In genomic region chr14:20632448-20632830, GRCh38 we compare ENCODE assay signal across 8 cellular contexts. TPM values are rescaled to one million over a fixed set of nuclear protein-coding genes. Genes with fewer than 3 reads are reported as not detected.
DNase-seq lines count a peak whose midpoint lies in the region; ATAC-seq and TF ChIP-seq lines count a peak whose summit lies in the region.

No MANE protein-coding gene starts in this region.

- H3K4me1 ChIP-seq in H9 (ENCODE audit: insufficient read depth, low read length) = no peaks in the 10 kb centered on the region

- no peak overlapping the region for H2BK15ac ChIP-seq in H9 (ENCODE audit: low read depth, low read length)

- peaks cover 17 to 18% of the 10 kb centered on the region in 2 experiments for H3K4me1 Mint-ChIP-seq in H9

- no peak overlapping the region for H3K56ac ChIP-seq in H9 (ENCODE audit: insufficient read length, low read depth, low read length)

- peaks cover 4 to 8% of the 10 kb centered on the region in 2 experiments; a peak in 4 of 5 replicates for H3K9me3 Mint-ChIP-seq in H9

- no peak overlapping the region for H2AFZ ChIP-seq in H9 (ENCODE audit: low read length)

- no peaks in the 10 kb centered on the region for H3K79me2 ChIP-seq in H9 (ENCODE audit: insufficient read depth, low read length)

- H2BK120ac ChIP-seq in H9 (ENCODE audit: low read depth, low read length, poor library complexity, severe bottlenecking) = no peak overlapping the region

- H3K79me1 ChIP-seq in H9 (ENCODE audit: insufficient read depth, low read depth, low read length, poor library complexity, severe bottlenecking) = no peaks in the 10 kb centered on the region

- H2BK12ac ChIP-seq in H9 (ENCODE audit: insufficient read length, low read depth, low read length) = no peak overlapping the region

- H3K18ac ChIP-seq in H9 (ENCODE audit: insufficient read length, low read depth, low read length) = no peak overlapping the region

- H3K36me3 Mint-ChIP-seq in H9 (ENCODE audit: insufficient read depth in 1 of 3, low read depth in 3 of 3) = no peaks in the 10 kb centered on the region; a peak in 1 of 7 replicates

- H3K9ac ChIP-seq in H9 (ENCODE audit: extremely low read depth, insufficient read length, low read length) = no peak overlapping the region

- peaks cover 66% of the 10 kb centered on the region for H3K27me3 Mint-ChIP-seq in H9 (ENCODE audit: low read depth)

- H3K27ac ChIP-seq in H9 (ENCODE audit: insufficient read length, low read depth, low read length) = no peak overlapping the region

- no peak overlapping the region for H2AK5ac ChIP-seq in H9 (ENCODE audit: insufficient read length, low read length)

- H4K8ac ChIP-seq in H9 (replicated peaks; ENCODE audit: insufficient read length, low read depth, low read length) = no peak overlapping the region

- H3K23me2 ChIP-seq in H9 (ENCODE audit: insufficient read length, low read depth, low read length, poor library complexity, severe bottlenecking) = peaks cover 29% of the 10 kb centered on the region

- no peaks in the 10 kb centered on the region; the same call in 1 of the 2 replicates for H3K27me3 ChIP-seq in H9 (ENCODE audit: insufficient read depth, low read length)

- DNase-seq in GM10248 (ENCODE audit: extremely low spot score) (peak; percentile 46), H9 (no peak), SW480 (ENCODE audit: low spot score) (peak; percentile 42), germinal center (ENCODE audit: low spot score) (peak; percentile 11), cerebellum (ENCODE audit: low spot score) (no peak), pons (ENCODE audit: low spot score) (no peak), GDM1 (lab: John Stamatoyannopoulos, UW) (no peak)
- DNase-seq in stimulated activated naive CD8-positive, alpha-beta T cell treated with anti-CD3 and anti-CD28 coated beads, Interleukin-15, Interleukin-2, amounts not matched to agents 100 U/mL and 50 U/mL, for 24 hours = peak; percentile 54

- peak; percentile 44 for ATAC-seq in stimulated activated naive CD8-positive, alpha-beta T cell treated with anti-CD3 and anti-CD28 coated beads, Interleukin-15, Interleukin-2, amounts not matched to agents 100 U/mL and 50 U/mL, for 24 hours

- no CpG with 5 or more reads among the region's 19 CpGs for WGBS in H9 (ENCODE audit: extremely low coverage, insufficient read length, low lambda C conversion rate)

- no peak overlapping the region for H4K91ac ChIP-seq in H9 (ENCODE audit: insufficient read length, low read depth, low read length)

- no peak overlapping the region for H3K23ac ChIP-seq in H9 (ENCODE audit: insufficient read length, low read depth, low read length)

- H3T11ph ChIP-seq in H9 (ENCODE audit: low read length) = no peak overlapping the region

- H2BK5ac ChIP-seq in H9 (ENCODE audit: insufficient read length, low read length) = no peak overlapping the region

- TF ChIP-seq CTCF in GM10248 (IDR thresholded peaks at IDR 0.05; ENCODE audit: control extremely low read depth, extremely low read depth, low read depth, missing control alignments) (no peak), H9 (conservative IDR thresholded peaks at IDR 0.05) (no peak)

- peak overlapping the region; percentile 96 for H3K4me2 ChIP-seq in H9 (ENCODE audit: insufficient read depth, insufficient read length, low read length)

- H3K14ac ChIP-seq in H9 (ENCODE audit: insufficient read depth, low read length) = no peak overlapping the region

- H4K20me1 ChIP-seq in H9 (ENCODE audit: control insufficient read depth, insufficient read depth, insufficient read length) = no peaks in the 10 kb centered on the region

- H3K27ac Mint-ChIP-seq in H9 = peak overlapping the region in 1 of 3 experiments; percentile 13; a peak in 1 of 7 replicates

- no peak overlapping the region for H4K5ac ChIP-seq in H9 (ENCODE audit: insufficient read length, low read depth, low read length)

- H3K4me3 Mint-ChIP-seq in H9 = peak overlapping the region; percentile 86 to 94

- POLR2A ChIA-PET in GM10248 (lab: Yijun Ruan, JAX) = interaction anchor here (0.5 to 0.6 kb wide), 2 partner anchors 30 to 101 kb away, joined by 3 read pairs; no protein-coding TSS in a partner anchor

- no peak overlapping the region for H2BK20ac ChIP-seq in H9 (ENCODE audit: low read depth, low read length, poor library complexity, severe bottlenecking)

- no peak overlapping the region for H3K4ac ChIP-seq in H9 (ENCODE audit: low read depth, low read length)

- CTCF ChIA-PET in GM10248 (lab: Yijun Ruan, JAX) = interaction anchor here (0.8 to 3.3 kb wide), 14 partner anchors 8 to 438 kb away, joined by 3 to 16 read pairs (median 5); partner anchors contain the start of genes ANG and RNASE4

- H3K9me3 ChIP-seq in H9 (ENCODE audit: control insufficient read depth, low read depth, low read length) = no peaks in the 10 kb centered on the region

RNA-seq across cellular contexts. Expression of gene OR6S1, which starts 9.1 kb away (rescaled TPM):
- not detected in 2 replicates for total RNA-seq in H9 (2021)
- total RNA-seq in cerebellum = not detected

RNA-seq across cellular contexts. Expression of gene RNASE12, which starts 41.3 kb away (rescaled TPM):
- not detected in 2 replicates for total RNA-seq in H9 (2021)
- not detected for total RNA-seq in cerebellum

RNA-seq across cellular contexts. Expression of gene RNASE11, which starts 44.6 kb away (rescaled TPM):
- total RNA-seq in H9 (2021) (not detected in 2 replicates), cerebellum (not detected)

RNA-seq across cellular contexts. Expression of gene RNASE4, which starts 51.9 kb away (rescaled TPM):
- total RNA-seq in H9 (2021) (not detected in 2 replicates), cerebellum (2.6 TPM)

RNA-seq across cellular contexts. Expression of gene ANG, which starts 56.1 kb away (rescaled TPM):
- total RNA-seq in H9 (2021) = 3.2 and 3.8 TPM in 2 replicates
- 1.5 TPM for total RNA-seq in cerebellum

Comparison
In these comparisons a context has a peak if more than half of its experiments do, and no peak if none do; other contexts are left out.
1. DNase-seq: peak in GM10248 (single experiment), SW480 (single experiment), germinal center (single experiment) and stimulated activated naive CD8-positive, alpha-beta T cell treated with anti-CD3 and anti-CD28 coated beads, Interleukin-15, Interleukin-2, amounts not matched to agents 100 U/mL and 50 U/mL, for 24 hours (single experiment); none in H9 (single experiment), cerebellum (single experiment), pons (single experiment) and GDM1 (single experiment).